12 cellular contexts compared by ENCODE assay signal in the genomic region with DNA sequence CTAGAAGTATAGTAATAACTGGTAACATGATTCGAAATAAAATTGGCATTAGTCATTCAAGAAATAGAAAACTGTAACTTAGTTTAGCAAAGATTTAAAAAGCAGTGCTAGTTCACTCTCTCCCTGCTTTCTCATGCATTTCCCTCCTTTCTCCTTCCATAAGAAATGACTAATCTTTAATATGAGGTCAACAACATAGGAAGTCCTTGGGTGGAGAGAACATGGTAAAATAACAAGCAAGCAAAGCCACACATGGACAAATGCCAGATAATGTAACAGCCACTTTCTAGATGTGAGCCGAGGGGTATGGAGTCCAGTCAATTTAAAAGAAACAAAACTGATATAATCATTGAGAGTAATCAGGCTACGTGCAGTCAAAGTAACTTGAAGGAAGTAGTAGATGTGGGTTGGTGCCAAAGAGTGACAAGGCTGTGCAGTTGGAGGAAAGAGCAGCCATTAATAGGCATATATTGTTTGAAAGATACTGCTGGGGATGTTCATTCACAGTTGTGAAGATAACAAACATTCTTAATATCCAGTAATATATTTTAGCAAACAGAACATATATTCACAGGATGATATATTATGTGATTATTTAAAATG.
DNase-seq lines count a peak whose midpoint lies in the region; ATAC-seq, FAIRE-seq and TF ChIP-seq lines count a peak whose summit lies in the region.
"Had no signal": no experiment of that assay in that cellular context is flagged by ENCODE, and none has a peak within 500 bp of the region (broad histone marks: within the 10 kb centered on the region; RNA-seq: fewer than 3 reads in every experiment).

No MANE protein-coding gene starts in this region.

- H3K27ac ChIP-seq in dorsolateral prefrontal cortex: no peak overlapping the region
- H3K27ac ChIP-seq: adrenal gland had no signal

- intact Hi-C loops in dorsolateral prefrontal cortex (cut with DNase I): no loop called here

- no peak overlapping the region for H3K9ac ChIP-seq in adipocyte (ENCODE audit: low read length)
- H3K9ac ChIP-seq in skeletal muscle satellite cell (ENCODE audit: low read depth, low read length): no peak overlapping the region

- H3K9me3 ChIP-seq in adipocyte (ENCODE audit: control insufficient read depth, low read length) (no peaks in the 10 kb centered on the region), skeletal muscle satellite cell (replicated peaks; ENCODE audit: low read length) (no peaks in the 10 kb centered on the region)
- H3K9me3 ChIP-seq: adrenal gland had no signal

- ATAC-seq in GM18858 (IDR thresholded peaks at IDR 0.05; ENCODE audit: unreplicated experiment) (no peak), HG03565 (IDR thresholded peaks at IDR 0.05; ENCODE audit: unreplicated experiment) (no peak)

- H3K4me2 ChIP-seq in skeletal muscle satellite cell (ENCODE audit: low read length): peak overlapping the region; percentile 54

- TF ChIP-seq CTCF in fibroblast of mammary gland (conservative IDR thresholded peaks at IDR 0.05; ENCODE audit: control insufficient read depth, insufficient read depth, low read depth, low read length) (no peak), dorsolateral prefrontal cortex (IDR thresholded peaks at IDR 0.05 in 54 of 56, conservative IDR thresholded peaks at IDR 0.05 in 2 of 56; ENCODE audit: low read depth in 1 of 56, partially characterized antibody in 56 of 56) (no peak)

- no peak for FAIRE-seq in urothelium cell line (lab: Jason Lieb, UNC)

- H3K4me1 ChIP-seq in adipocyte (ENCODE audit: control insufficient read depth, insufficient read depth, low read length): peaks cover 22% of the 10 kb centered on the region
- H3K4me1 ChIP-seq in skeletal muscle satellite cell (ENCODE audit: control insufficient read depth, insufficient read depth, low read length): peaks cover 43% of the 10 kb centered on the region

- H3K4me3 ChIP-seq in adipocyte (ENCODE audit: low read length) (no peak overlapping the region), fibroblast of mammary gland (ENCODE audit: control insufficient read depth, low read depth, low read length) (no peak overlapping the region), skeletal muscle satellite cell (ENCODE audit: low read length) (peak overlapping the region; percentile 9), dorsolateral prefrontal cortex (no peak overlapping the region)
- H3K4me3 ChIP-seq: adrenal gland had no signal

- H3K27me3 ChIP-seq in adipocyte (replicated peaks; ENCODE audit: control insufficient read depth, insufficient read depth, low read length) (no peaks in the 10 kb centered on the region), skeletal muscle satellite cell (ENCODE audit: control insufficient read depth, insufficient read depth, low read length) (no peaks in the 10 kb centered on the region), dorsolateral prefrontal cortex (peaks cover 0 to 9% (median 0%) of the 10 kb centered on the region in 45 donors)
- H3K27me3 ChIP-seq: adrenal gland had no signal

- no peaks in the 10 kb centered on the region for H3K36me3 ChIP-seq in adipocyte (ENCODE audit: control insufficient read depth, insufficient read depth, low read length, severe bottlenecking)
- H3K36me3 ChIP-seq in skeletal muscle satellite cell (ENCODE audit: insufficient read depth, low read length): no peaks in the 10 kb centered on the region
- H3K36me3 ChIP-seq: adrenal gland had no signal

- DNase-seq in HCEC 1CT: peak; percentile 71
- DNase-seq in adipocyte (ENCODE audit: low read depth): peak; percentile 53
- peak; percentile 83 for DNase-seq in fibroblast of mammary gland (ENCODE audit: low read depth)
- no peak for DNase-seq in urothelium cell line (ENCODE audit: low spot score)
- no peak for DNase-seq in dorsolateral prefrontal cortex
- DNase-seq: activated CD4-positive, alpha-beta T cell treated with anti-CD3 and anti-CD28 coated beads, Interleukin-2, amount 50 U/mL, for 1 hour; stimulated activated CD4-positive, alpha-beta T cell treated with anti-CD3 and anti-CD28 coated beads, Interleukin-15, amount 100 ng/mL, for 24 hours; T-helper 9 cell had no signal

Comparison
In these comparisons a context has a peak if more than half of its experiments do, and no peak if none do; other contexts are left out.
1. DNase-seq: peak in HCEC 1CT (single experiment), adipocyte (single experiment) and fibroblast of mammary gland (single experiment); none in urothelium cell line (single experiment) and dorsolateral prefrontal cortex (0 of 10).